In genomic region chr3:168095611-168096209, GRCh38 we compare ENCODE assay signal across 8 cellular contexts. TPM values are rescaled to one million over a fixed set of nuclear protein-coding genes. Genes with fewer than 3 reads are reported as not detected.
DNase-seq lines count a peak whose midpoint lies in the region; ATAC-seq, FAIRE-seq and TF ChIP-seq lines count a peak whose summit lies in the region.

TSS of gene GOLIM4 (minus strand) at chr3:168095924. CDS start at chr3:168095285, 639 bp downstream.

- TF ChIP-seq EP300 in GM12878 (IDR thresholded peaks at IDR 0.05; ENCODE audit: borderline replicate concordance in 1 of 2, control insufficient read depth in 1 of 2, low read depth in 2 of 2, low read length in 2 of 2) = no peak

- H3K4me2 ChIP-seq in GM12878 (ENCODE audit: control insufficient read depth, insufficient read depth) = peak within 1 kb of the TSS; percentile 95

- no peaks in the 10 kb centered on the region for H3K27me3 ChIP-seq in GM12878 (replicated peaks in 1 of 2; ENCODE audit: control insufficient read depth in 2 of 2, insufficient read depth in 2 of 2, low read length in 1 of 2)

- no peaks in the 10 kb centered on the region for H3K4me1 ChIP-seq in GM12878 (ENCODE audit: control insufficient read depth, insufficient read depth, low read length)

- WGBS in GM12878 (ENCODE audit: insufficient coverage, insufficient replicate concordance, low lambda C conversion rate, missing lambda C conversion rate) = under 1% methylated on average over 33 of the region's 52 CpGs

- DNase-seq in activated effector memory CD4-positive, alpha-beta T cell treated with anti-CD3 and anti-CD28 coated beads, Interleukin-2, amount 50 U/mL, for 16 hours = peak; percentile 65
- no peak for DNase-seq in activated effector memory CD4-positive, alpha-beta T cell treated with Interleukin-2 at 50 U/mL for 16 hours
- peak; percentile 99 for DNase-seq in NCI-H146 (lab: John Stamatoyannopoulos, UW)
- DNase-seq in T follicular helper cell (ENCODE audit: low read depth) = peak; percentile 0
- DNase-seq in GM12878 (ENCODE audit: low read depth, low spot score) = peak; percentile 90
- DNase-seq in hypothalamus (lab: John Stamatoyannopoulos, UW) = peak; percentile 60 to 98 (median 94)
- peak; percentile 90 for DNase-seq in renal cortical epithelial cell (ENCODE audit: low read depth)

- peak within 1 kb of the TSS; percentile 68 for H3K9ac ChIP-seq in GM12878 (ENCODE audit: control insufficient read depth, insufficient read depth, low read length)

- SMC1A ChIA-PET in GM12878 (lab: Charles Lee; ENCODE audit: uncharacterized antibody, unreplicated experiment) = interaction anchor here (1.0 to 2.9 kb wide), 8 partner anchors 9 to 74 kb away, joined by 3 to 30 read pairs (median 6); no protein-coding TSS in a partner anchor

- TF ChIP-seq RAD21 in GM12878 (IDR thresholded peaks at IDR 0.05; ENCODE audit: insufficient read depth, low read depth, low read length) = no peak

- H3K9me3 ChIP-seq in GM12878 (replicated peaks; ENCODE audit: control insufficient read depth, insufficient read depth, low read length) = no peaks in the 10 kb centered on the region

- FAIRE-seq in GM12878 (lab: Jason Lieb, UNC) = peak; percentile 77

- RAD21 ChIA-PET in GM12878 (lab: Charles Lee; ENCODE audit: unreplicated experiment) = interaction anchor here (0.6 to 3.2 kb wide), 5 partner anchors 30 to 366 kb away, joined by 3 to 26 read pairs (median 4); no protein-coding TSS in a partner anchor

- intact Hi-C loops in GM12878 (cut with micrococcal nuclease; ENCODE audit: unreplicated experiment) = loop anchor here (1.0 to 10.0 kb wide), 6 partner anchors 10 to 361 kb away; partner anchors contain the start of genes PDCD10 and SERPINI1

- BruUV-seq in GM12878 (replicated peaks; lab: Mats Ljungman, UMichigan) = no TSS peak

- peak within 1 kb of the TSS; percentile 81 for H3K27ac ChIP-seq in GM12878 (ENCODE audit: control insufficient read depth, insufficient read depth)

- CTCF ChIA-PET in GM12878 (lab: Yijun Ruan, JAX) = interaction anchor here (0.5 to 2.9 kb wide), 8 partner anchors 9 to 1025 kb away, joined by 3 to 17 read pairs (median 6); no protein-coding TSS in a partner anchor

- no peaks in the 10 kb centered on the region for H4K20me1 ChIP-seq in GM12878 (ENCODE audit: control insufficient read depth, insufficient read depth)

- peaks cover 42% of the 10 kb centered on the region for H3K79me2 ChIP-seq in GM12878 (ENCODE audit: control insufficient read depth, insufficient read depth, low read length)

- POLR2A ChIA-PET in GM12878 (lab: Charles Lee) = interaction anchor here (0.6 to 2.4 kb wide), 2 partner anchors 35 to 44 kb away, joined by 3 to 8 read pairs; no protein-coding TSS in a partner anchor

- in situ Hi-C loops in GM12878 (cut with MboI) = no loop called here

- no peaks in the 10 kb centered on the region for H3K36me3 ChIP-seq in GM12878 (ENCODE audit: control insufficient read depth in 2 of 2, insufficient read depth in 2 of 2, low read length in 1 of 2)

- 0 out of 6 replicates have a peak, but pooled peaks of 2 of the 3 experiments have one; percentile 1 to 7 for TF ChIP-seq CTCF in GM12878 (IDR thresholded peaks at IDR 0.05 in 2 of 3, conservative IDR thresholded peaks at IDR 0.05 in 1 of 3; ENCODE audit: control insufficient read depth in 2 of 3, extremely low read depth in 1 of 3, insufficient read depth in 1 of 3, low read depth in 3 of 3, low read length in 3 of 3)

- peak; percentile 81 for ATAC-seq in HG02852 (IDR thresholded peaks at IDR 0.05; ENCODE audit: unreplicated experiment)
- peak; percentile 90 for ATAC-seq in GM12878

- TF ChIP-seq POLR2A in GM12878 (IDR thresholded peaks at IDR 0.05; ENCODE audit: low read depth, low read length) = peak; percentile 78

- peak within 1 kb of the TSS; percentile 97 for H2AFZ ChIP-seq in GM12878 (ENCODE audit: control insufficient read depth, low read depth, low read length)

- peak within 1 kb of the TSS; percentile 76 for H3K4me3 ChIP-seq in GM12878

TF ChIP-seq in GM12878, 131 proteins besides CTCF, POLR2A, EP300 and RAD21 (continues in another document):
- TF ChIP-seq EGR1 (IDR thresholded peaks at IDR 0.05; ENCODE audit: borderline replicate concordance in 1 of 2, low read depth in 2 of 2, low read length in 2 of 2) (peak in 1 of 2 experiments; percentile 83; a peak in 2 of 3 replicates), ZNF384 (IDR thresholded peaks at IDR 0.05; ENCODE audit: borderline replicate concordance, low read depth, low read length) (no peak), SMARCA5 (IDR thresholded peaks at IDR 0.05) (no peak), DPF2 (IDR thresholded peaks at IDR 0.05) (peak; percentile 74), POLR2AphosphoS2 (IDR thresholded peaks at IDR 0.05; ENCODE audit: low read depth, low read length) (no peak), RFX5 (IDR thresholded peaks at IDR 0.05; ENCODE audit: low read depth, low read length) (no peak), MEF2A (IDR thresholded peaks at IDR 0.05; ENCODE audit: insufficient read depth, low read depth, low read length) (no peak), PAX5 (IDR thresholded peaks at IDR 0.05; ENCODE audit: borderline replicate concordance, low read depth, low read length) (no peak), SREBF2 (IDR thresholded peaks at IDR 0.05; ENCODE audit: low read length) (no peak), NRF1 (conservative IDR thresholded peaks at IDR 0.05; ENCODE audit: low read depth, low read length) (no peak), KDM1A (IDR thresholded peaks at IDR 0.05; ENCODE audit: borderline replicate concordance) (no peak), BCL11A (IDR thresholded peaks at IDR 0.05; ENCODE audit: low read depth, low read length) (no peak), ZNF24 (IDR thresholded peaks at IDR 0.05) (no peak), ZNF622 (IDR thresholded peaks at IDR 0.05) (no peak), ESRRA (IDR thresholded peaks at IDR 0.05; ENCODE audit: low read length) (0 out of 2 replicates have a peak, but pooled peaks have one; percentile 19), CREB1 (IDR thresholded peaks at IDR 0.05; ENCODE audit: low read depth) (peak; percentile 82), MEF2B (IDR thresholded peaks at IDR 0.05; ENCODE audit: partially characterized antibody, poor library complexity, severe bottlenecking) (peak; percentile 28), FOXK2 (IDR thresholded peaks at IDR 0.05) (no peak), RELA (IDR thresholded peaks at IDR 0.05; ENCODE audit: borderline replicate concordance, partially characterized antibody) (no peak), RAD51 (IDR thresholded peaks at IDR 0.05) (no peak), ETV6 (conservative IDR thresholded peaks at IDR 0.05 in 1 of 2, IDR thresholded peaks at IDR 0.05 in 1 of 2; ENCODE audit: borderline replicate concordance in 1 of 2, low read depth in 1 of 2) (no peak), TCF12 (IDR thresholded peaks at IDR 0.05; ENCODE audit: low read depth, low read length) (0 out of 2 replicates have a peak, but pooled peaks have one; percentile 3), CBX5 (IDR thresholded peaks at IDR 0.05; ENCODE audit: low read depth) (no peak), HDGF (IDR thresholded peaks at IDR 0.05) (peak; percentile 93; the same call in 1 of the 2 replicates), NR2C2 (IDR thresholded peaks at IDR 0.05; ENCODE audit: borderline replicate concordance, control insufficient read depth, insufficient read length, low read depth) (no peak), ZNF207 (IDR thresholded peaks at IDR 0.05; ENCODE audit: borderline replicate concordance) (0 out of 2 replicates have a peak, but pooled peaks have one; percentile 33)

RNA-seq across cellular contexts. Expression of gene GOLIM4, which starts in this region (rescaled TPM):
- 42.8 and 52.3 TPM in 2 replicates for total RNA-seq in GM12878 (2013; cell fraction: nucleolus; rRNA removed)
- total RNA-seq in GM12878 (2014; rRNA removed) (19.4 and 22.0 TPM in 2 replicates), GM12878 (2014; rRNA removed; fragmentation: Illumina TruSeq; extraction: Trizol) (25.2 and 26.2 TPM in 2 replicates), GM12878 (2021) (19.3 and 20.1 TPM in 2 replicates), renal cortical epithelial cell (19.3 and 32.8 TPM in 2 replicates)
- polyA plus RNA-seq in GM12878 (2011; ENCODE audit: low read depth) = 6.4 TPM
- polyA plus RNA-seq in GM12878 (2011; rRNA removed) (11.7 and 12.9 TPM in 2 replicates), GM12878 (2014; fragmentation: Illumina TruSeq; extraction: Trizol) (24.2 and 24.6 TPM in 2 replicates), GM12878 (2014; fragmentation: Nextera tagmentation; extraction: Ambion mirVana) (10 to 100 TPM; 11.1 to 14.6 TPM), GM12878 (2014; rRNA removed) (14.4 TPM in 2 replicates), GM12878 (2016; fragmentation: Nextera tagmentation; extraction: Ambion mirVana) (10 to 100 TPM; 26.6 to 32.4 TPM)
- polyA plus RNA-seq in GM12878 (2011; cell fraction: cytosol; rRNA removed) = 9.0 and 12.2 TPM in 2 replicates
- 12.0 and 16.4 TPM in 2 replicates for polyA plus RNA-seq in GM12878 (2011; cell fraction: nucleus; rRNA removed)
- polyA plus RNA-seq in GM12878 (2012) = 9.6 and 12.5 TPM in 2 replicates
- 15.4 and 25.7 TPM in 2 replicates for polyA minus RNA-seq in GM12878 (2011; rRNA and poly(A)+ RNA removed)
- polyA minus RNA-seq in GM12878 (2011; cell fraction: cytosol; rRNA and poly(A)+ RNA removed) = 10.0 and 15.3 TPM in 2 replicates
- 12.0 and 26.5 TPM in 2 replicates for polyA minus RNA-seq in GM12878 (2011; cell fraction: nucleus; rRNA and poly(A)+ RNA removed)
